In genomic region chr5:6704361-6704851, GRCh38 we compare ENCODE assay signal across 1 cellular context.
TF ChIP-seq lines count a peak whose summit lies in the region.

No MANE protein-coding gene starts in this region.

TF ChIP-seq in HEK293, 187 proteins besides CTCF, POLR2A, EP300 and RAD21 (continued from another document):
- TF ChIP-seq ZNF488 (tag by site-specific recombination; IDR thresholded peaks at IDR 0.05): no peak
- TF ChIP-seq, protein P1, sequence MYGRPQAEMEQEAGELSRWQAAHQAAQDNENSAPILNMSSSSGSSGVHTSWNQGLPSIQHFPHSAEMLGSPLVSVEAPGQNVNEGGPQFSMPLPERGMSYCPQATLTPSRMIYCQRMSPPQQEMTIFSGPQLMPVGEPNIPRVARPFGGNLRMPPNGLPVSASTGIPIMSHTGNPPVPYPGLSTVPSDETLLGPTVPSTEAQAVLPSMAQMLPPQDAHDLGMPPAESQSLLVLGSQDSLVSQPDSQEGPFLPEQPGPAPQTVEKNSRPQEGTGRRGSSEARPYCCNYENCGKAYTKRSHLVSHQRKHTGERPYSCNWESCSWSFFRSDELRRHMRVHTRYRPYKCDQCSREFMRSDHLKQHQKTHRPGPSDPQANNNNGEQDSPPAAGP (tag by site-specific recombination; IDR thresholded peaks at IDR 0.05): peak; percentile 81; the same call in 1 of the 2 replicates
- TF ChIP-seq GLIS1 (tag by site-specific recombination; IDR thresholded peaks at IDR 0.05): peak; percentile 94
- 0 out of 2 replicates have a peak, but pooled peaks have one; percentile 27 for TF ChIP-seq ZNF600 (tag by site-specific recombination; IDR thresholded peaks at IDR 0.05)
- TF ChIP-seq, protein P2, sequence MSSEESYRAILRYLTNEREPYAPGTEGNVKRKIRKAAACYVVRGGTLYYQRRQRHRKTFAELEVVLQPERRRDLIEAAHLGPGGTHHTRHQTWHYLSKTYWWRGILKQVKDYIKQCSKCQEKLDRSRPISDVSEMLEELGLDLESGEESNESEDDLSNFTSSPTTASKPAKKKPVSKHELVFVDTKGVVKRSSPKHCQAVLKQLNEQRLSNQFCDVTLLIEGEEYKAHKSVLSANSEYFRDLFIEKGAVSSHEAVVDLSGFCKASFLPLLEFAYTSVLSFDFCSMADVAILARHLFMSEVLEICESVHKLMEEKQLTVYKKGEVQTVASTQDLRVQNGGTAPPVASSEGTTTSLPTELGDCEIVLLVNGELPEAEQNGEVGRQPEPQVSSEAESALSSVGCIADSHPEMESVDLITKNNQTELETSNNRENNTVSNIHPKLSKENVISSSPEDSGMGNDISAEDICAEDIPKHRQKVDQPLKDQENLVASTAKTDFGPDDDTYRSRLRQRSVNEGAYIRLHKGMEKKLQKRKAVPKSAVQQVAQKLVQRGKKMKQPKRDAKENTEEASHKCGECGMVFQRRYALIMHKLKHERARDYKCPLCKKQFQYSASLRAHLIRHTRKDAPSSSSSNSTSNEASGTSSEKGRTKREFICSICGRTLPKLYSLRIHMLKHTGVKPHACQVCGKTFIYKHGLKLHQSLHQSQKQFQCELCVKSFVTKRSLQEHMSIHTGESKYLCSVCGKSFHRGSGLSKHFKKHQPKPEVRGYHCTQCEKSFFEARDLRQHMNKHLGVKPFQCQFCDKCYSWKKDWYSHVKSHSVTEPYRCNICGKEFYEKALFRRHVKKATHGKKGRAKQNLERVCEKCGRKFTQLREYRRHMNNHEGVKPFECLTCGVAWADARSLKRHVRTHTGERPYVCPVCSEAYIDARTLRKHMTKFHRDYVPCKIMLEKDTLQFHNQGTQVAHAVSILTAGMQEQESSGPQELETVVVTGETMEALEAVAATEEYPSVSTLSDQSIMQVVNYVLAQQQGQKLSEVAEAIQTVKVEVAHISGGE (tag by site-specific recombination; conservative IDR thresholded peaks at IDR 0.05; ENCODE audit: low read depth): no peak
- no peak for TF ChIP-seq ZNF274 (IDR thresholded peaks at IDR 0.05; ENCODE audit: low read length)
- TF ChIP-seq ZNF274 (tag by site-specific recombination; IDR thresholded peaks at IDR 0.05; ENCODE audit: borderline replicate concordance): no peak
- no peak for TF ChIP-seq MEIS1 (CRISPR knock-in tag; IDR thresholded peaks at IDR 0.05; ENCODE audit: borderline replicate concordance)
